In the genomic region with DNA sequence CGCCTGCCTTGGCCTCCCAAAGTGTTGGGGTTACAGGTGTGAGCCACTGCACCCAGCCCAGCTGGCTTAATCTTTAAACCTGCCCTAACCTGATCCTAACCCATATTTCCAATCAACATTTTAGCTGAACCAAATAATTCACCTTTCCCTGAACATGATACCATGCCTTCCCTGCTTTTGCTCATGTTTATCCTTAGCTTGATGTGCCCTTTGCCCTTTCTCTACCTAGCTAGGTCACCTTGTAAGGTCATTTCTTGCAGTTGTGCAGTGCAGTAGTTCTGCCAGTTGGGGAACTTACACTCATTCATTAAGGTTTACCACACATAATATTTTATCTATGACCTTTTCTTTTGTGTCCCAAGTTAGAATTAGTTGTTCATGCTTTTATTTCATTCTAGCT, we compare ENCODE assay signal across 17 cellular contexts. TPM values are rescaled to one million over a fixed set of nuclear protein-coding genes. Genes with fewer than 3 reads are reported as not detected.
DNase-seq lines count a peak whose midpoint lies in the region; ATAC-seq, FAIRE-seq and TF ChIP-seq lines count a peak whose summit lies in the region.
"Had no signal": no experiment of that assay in that cellular context is flagged by ENCODE, and none has a peak within 500 bp of the region (broad histone marks: within the 10 kb centered on the region; RNA-seq: fewer than 3 reads in every experiment).

No MANE protein-coding gene starts in this region.

- TF ChIP-seq CTCF in KMS-11 (conservative IDR thresholded peaks at IDR 0.05; ENCODE audit: low read depth, low read length) (no peak), K562 (IDR thresholded peaks at IDR 0.05 in 2 of 3, conservative IDR thresholded peaks at IDR 0.05 in 1 of 3; ENCODE audit: insufficient read depth in 2 of 3, low read depth in 1 of 3, low read length in 3 of 3) (no peak), stomach (IDR thresholded peaks at IDR 0.05) (no peak)

- H3K9me1 ChIP-seq in K562 (ENCODE audit: control insufficient read depth, insufficient read depth, low read length): no peaks in the 10 kb centered on the region

- no TSS peak for BruUV-seq in K562 (replicated peaks; lab: Mats Ljungman, UMichigan)

- H3K4me2 ChIP-seq in GM23248 (ENCODE audit: unreplicated experiment) (peak overlapping the region; percentile 87), KMS-11 (peak overlapping the region; percentile 93; the same call in 1 of the 2 replicates), K562 (ENCODE audit: insufficient read depth, low read length) (peak overlapping the region; percentile 2; the same call in 1 of the 2 replicates)
- H3K4me2 ChIP-seq: GM23338 had no signal

- CTCF ChIA-PET in K562 (lab: Yijun Ruan, JAX; ENCODE audit: low intra/inter-chr PET ratio): no interaction called here

- no peaks in the 10 kb centered on the region for H3K9me2 ChIP-seq in GM23248 (ENCODE audit: insufficient read depth)

- H3K4me3 ChIP-seq in GM23248 (peak overlapping the region; percentile 14), KMS-11 (IDR thresholded peaks at IDR 0.05; ENCODE audit: insufficient read depth, low read depth, low read length) (no peak overlapping the region), K562 (no peak overlapping the region), stomach (no peak overlapping the region)
- H3K4me3 ChIP-seq: GM23338 had no signal

- no peak overlapping the region for H3K27ac ChIP-seq in GM23248
- H3K27ac ChIP-seq in KMS-11: no peak overlapping the region
- H3K27ac ChIP-seq in K562 (ENCODE audit: extremely low read depth, low read depth, low read length): no peak overlapping the region
- peak overlapping the region in 3 of 5 donors; percentile 36 to 86 (median 36) for H3K27ac ChIP-seq in stomach
- H3K27ac ChIP-seq: HL-60 had no signal

- in situ Hi-C loops in GM23248 (cut with MboI) (no loop called here), K562 (cut with MboI) (no loop called here)

- H3K9me3 ChIP-seq in GM23248 (ENCODE audit: low read depth) (no peaks in the 10 kb centered on the region), K562 (replicated peaks; ENCODE audit: control insufficient read depth, insufficient read depth, low read depth, low read length) (no peaks in the 10 kb centered on the region), stomach (no peaks in the 10 kb centered on the region)
- H3K9me3 ChIP-seq: Caco-2 had no signal

- ATAC-seq in K562 (no peak), GM18907 (IDR thresholded peaks at IDR 0.05; ENCODE audit: unreplicated experiment) (no peak)
- ATAC-seq: GM23338 had no signal

- TF ChIP-seq EP300 in K562 (IDR thresholded peaks at IDR 0.05; ENCODE audit: low read length) (no peak), stomach (IDR thresholded peaks at IDR 0.05) (no peak)

- DNase-seq in GM23248 (no peak), K562 (ENCODE audit: extremely low read depth in 1 of 4, low spot score in 3 of 4) (no peak), stomach (no peak), Ammon's horn (ENCODE audit: low spot score) (no peak), NCI-H1105 (lab: John Stamatoyannopoulos, UW) (no peak)
- DNase-seq: Caco-2; CD8-positive, alpha-beta memory T cell; DND-41; GDM1; H9; KG1 had no signal

- no peak for TF ChIP-seq RAD21 in K562 (CRISPR knock-in tag; conservative IDR thresholded peaks at IDR 0.05 in 1 of 2, IDR thresholded peaks at IDR 0.05 in 1 of 2)

- H3K79me2 ChIP-seq in GM23248 (ENCODE audit: insufficient read depth): peaks cover 100% of the 10 kb centered on the region
- H3K79me2 ChIP-seq in KMS-11 (ENCODE audit: insufficient read depth, low read depth): peaks cover 100% of the 10 kb centered on the region
- H3K79me2 ChIP-seq in K562 (ENCODE audit: control insufficient read depth, insufficient read depth, low read length): peaks cover 99% of the 10 kb centered on the region

- H4K20me1 ChIP-seq in GM23248 (ENCODE audit: insufficient read depth): peaks cover 44% of the 10 kb centered on the region; the same call in 1 of the 2 replicates
- H4K20me1 ChIP-seq in KMS-11 (ENCODE audit: insufficient read depth): peaks cover 39% of the 10 kb centered on the region
- H4K20me1 ChIP-seq in K562 (replicated peaks; ENCODE audit: control insufficient read depth, insufficient read depth, low read length): peaks cover 6% of the 10 kb centered on the region; the same call in 1 of the 2 replicates

- H3K36me3 ChIP-seq in GM23248 (ENCODE audit: low read depth) (peaks cover 65% of the 10 kb centered on the region), KMS-11 (ENCODE audit: insufficient read depth) (peaks cover 47% of the 10 kb centered on the region), K562 (ENCODE audit: control insufficient read depth, insufficient read depth, low read length) (peaks cover 69% of the 10 kb centered on the region), stomach (peaks cover 5 to 29% (median 21%) of the 10 kb centered on the region in 4 donors)

- WGBS in GM23248 (ENCODE audit: low coverage in 1 of 2, low lambda C conversion rate in 2 of 2, missing lambda C conversion rate in 2 of 2), 2 experiments: 91 to 100% methylated on average over 1 of the region's 1 CpG
- WGBS in K562 (ENCODE audit: insufficient coverage, low coverage, missing lambda C conversion rate): 74% methylated on average over 1 of the region's 1 CpG
- WGBS in stomach, 5 donors: 54 to 80% (median 74%) methylated on average over 1 of the region's 1 CpG

- no peak overlapping the region for H3K9ac ChIP-seq in GM23248
- no peak overlapping the region for H3K9ac ChIP-seq in KMS-11
- H3K9ac ChIP-seq in K562 (ENCODE audit: insufficient read depth in 1 of 2, low read depth in 2 of 2, low read length in 2 of 2): no peak overlapping the region

- TF ChIP-seq POLR2A in K562 (conservative IDR thresholded peaks at IDR 0.05) (no peak), stomach (IDR thresholded peaks at IDR 0.05) (no peak)

- FAIRE-seq in K562 (lab: Jason Lieb, UNC): no peak
- FAIRE-seq: A204.1, GM12892 had no signal

- peaks cover 65% of the 10 kb centered on the region for H3K4me1 ChIP-seq in GM23248 (ENCODE audit: insufficient read depth)
- H3K4me1 ChIP-seq in KMS-11 (ENCODE audit: low read depth, poor library complexity, severe bottlenecking): peaks cover 93% of the 10 kb centered on the region
- H3K4me1 ChIP-seq in K562 (replicated peaks in 1 of 2; ENCODE audit: control insufficient read depth in 2 of 2, insufficient read depth in 2 of 2, low read length in 2 of 2): peaks cover 8 to 40% of the 10 kb centered on the region in 2 experiments; a peak in 4 of 5 replicates
- H3K4me1 ChIP-seq in stomach: peaks cover 30 to 95% (median 77%) of the 10 kb centered on the region in 4 donors

- peaks cover 96% of the 10 kb centered on the region for H3F3A ChIP-seq in GM23248 (ENCODE audit: insufficient read depth)

- H3K27me3 ChIP-seq in GM23248 (replicated peaks; ENCODE audit: insufficient read depth) (no peaks in the 10 kb centered on the region), KMS-11 (ENCODE audit: insufficient read depth, low read depth) (no peaks in the 10 kb centered on the region), K562 (ENCODE audit: control insufficient read depth in 2 of 2, insufficient read depth in 2 of 2, low read length in 2 of 2) (no peaks in the 10 kb centered on the region), stomach (no peaks in the 10 kb centered on the region)

- POLR2A ChIA-PET in K562 (lab: Yijun Ruan, JAX): interaction anchor here (0.9 to 4.6 kb wide), 3 partner anchors 10 to 20 kb away, joined by 4 to 35 read pairs (median 5); no protein-coding TSS in a partner anchor

- H2AFZ ChIP-seq in GM23248 (no peak overlapping the region), KMS-11 (ENCODE audit: low read depth) (no peak overlapping the region), K562 (ENCODE audit: low read depth, low read length) (no peak overlapping the region)
- H2AFZ ChIP-seq: GM23338 had no signal

- intact Hi-C loops in K562 (cut with micrococcal nuclease) (no loop called here), stomach (cut with DNase I; ENCODE audit: low total_unique reads) (no loop called here)

TF ChIP-seq in K562, 482 proteins besides CTCF, POLR2A, EP300 and RAD21 (continues in another document):
- no peak for TF ChIP-seq SNRNP70 (optimal IDR thresholded peaks at IDR 0.05; ENCODE audit: low read depth, low read length)

RNA-seq across cellular contexts. Expression of a gene that starts 5.3 kb away (rescaled TPM):
- total RNA-seq in GM23248 (2014; rRNA removed; shearing (Covaris generic)): 406 and 457 TPM in 2 replicates
- polyA plus RNA-seq in GM23248 (2016; fragmentation: Nextera tagmentation; extraction: Ambion mirVana) (524 and 534 TPM in 2 replicates), K562 (2011; rRNA removed) (257 and 285 TPM in 2 replicates), K562 (2014; fragmentation: Illumina TruSeq; extraction: Trizol) (219 and 241 TPM in 2 replicates), K562 (2014; fragmentation: Nextera tagmentation; extraction: Ambion mirVana) (100 to 1,000 TPM; 182 to 189 TPM), K562 (2014; rRNA removed) (201 and 213 TPM in 2 replicates), stomach (100 to 1,000 TPM in 1 of 3 donors, 10 to 100 TPM in 2; 39.5 to 123 (median 58.8) TPM)
- 118 and 292 TPM in 2 replicates for total RNA-seq in K562 (2011; cell fraction: chromatin; rRNA removed; ENCODE audit: low replicate concordance)
- total RNA-seq in K562 (2011; cell fraction: nucleolus; rRNA removed): 62.5 and 85.8 TPM in 2 replicates
- total RNA-seq in K562 (2011; cell fraction: nucleoplasm; rRNA removed): 147 and 243 TPM in 2 replicates
- total RNA-seq in K562 (2014; rRNA removed) (191 and 213 TPM in 2 replicates), K562 (2014; rRNA removed; fragmentation: Illumina TruSeq; extraction: Trizol) (317 and 372 TPM in 2 replicates), K562 (2015; rRNA removed; fragmentation: Illumina TruSeq; extraction: Trizol) (188 TPM in 2 replicates), K562 (2021) (216 and 222 TPM in 2 replicates), stomach (100 to 1,000 TPM in 2 of 5 donors, 10 to 100 TPM in 3; 16.5 to 184 (median 58.1) TPM)
- 51.3 and 125 TPM in 2 replicates for polyA plus RNA-seq in K562 (2011; cell fraction: cytosol; rRNA removed)
- 78.0 and 133 TPM in 2 replicates for polyA plus RNA-seq in K562 (2011; cell fraction: nucleus; rRNA removed)
- 78.7 and 150 TPM in 2 replicates for polyA plus RNA-seq in K562 (2012)
- 278 and 307 TPM in 2 replicates for polyA minus RNA-seq in K562 (2011; rRNA and poly(A)+ RNA removed)
- 95.7 and 265 TPM in 2 replicates for polyA minus RNA-seq in K562 (2011; cell fraction: cytosol; rRNA and poly(A)+ RNA removed)
- polyA minus RNA-seq in K562 (2011; cell fraction: nucleus; rRNA and poly(A)+ RNA removed): 63.4 and 136 TPM in 2 replicates

Comparison
In these comparisons a context has a peak if more than half of its experiments do, and no peak if none do; other contexts are left out.
1. H3K27ac ChIP-seq: peak in stomach (3 of 5); none in GM23248 (single experiment), KMS-11 (single experiment) and K562 (single experiment).
2. H3K4me2 ChIP-seq: peak in every context shown above with its lines; median percentile 93 in KMS-11; 87 in GM23248; 2 in K562.